1 cellular context compared by ENCODE assay signal in the genomic region with DNA sequence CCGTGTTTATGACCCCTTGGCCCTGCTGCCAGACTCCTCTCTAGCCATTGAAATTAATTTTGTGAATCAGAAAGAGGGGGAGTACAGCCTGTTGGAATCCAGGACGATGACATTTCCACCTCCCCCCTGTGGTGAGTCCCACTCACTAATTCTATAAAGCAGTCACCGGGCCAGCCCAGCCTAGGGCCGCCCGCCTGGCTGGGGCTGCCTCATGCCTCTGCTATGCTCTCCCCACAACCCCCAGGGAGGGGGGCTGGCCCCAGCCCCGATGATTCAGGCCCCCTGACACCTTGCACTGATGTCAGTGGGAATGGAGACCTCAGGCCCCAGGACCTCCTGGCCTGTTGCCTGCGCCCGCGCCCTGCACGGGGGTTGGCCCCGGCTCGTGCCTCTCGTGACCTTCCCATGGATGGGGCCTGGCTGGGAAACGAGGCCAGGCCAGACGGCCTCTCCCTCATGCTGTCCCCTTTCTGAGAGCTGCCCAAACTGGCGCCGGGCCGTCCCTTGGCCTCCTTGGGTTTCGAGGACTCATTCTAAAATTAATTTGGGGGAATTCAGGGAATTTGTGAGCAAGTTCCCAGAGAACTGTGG.
TF ChIP-seq lines count a peak whose summit lies in the region.

No MANE protein-coding gene starts in this region.

TF ChIP-seq in HepG2, 621 proteins besides CTCF, POLR2A, EP300 and RAD21:
- TF ChIP-seq ZNF7 (CRISPR knock-in tag; IDR thresholded peaks at IDR 0.05) (no peak), U2AF2 (IDR thresholded peaks at IDR 0.05; ENCODE audit: low read depth, low read length) (no peak), TOPORS (CRISPR knock-in tag; IDR thresholded peaks at IDR 0.05) (no peak), ZNF567 (CRISPR knock-in tag; IDR thresholded peaks at IDR 0.05; ENCODE audit: borderline replicate concordance) (no peak)
